ENCODE assay signal across 8 cellular contexts in the genomic region with DNA sequence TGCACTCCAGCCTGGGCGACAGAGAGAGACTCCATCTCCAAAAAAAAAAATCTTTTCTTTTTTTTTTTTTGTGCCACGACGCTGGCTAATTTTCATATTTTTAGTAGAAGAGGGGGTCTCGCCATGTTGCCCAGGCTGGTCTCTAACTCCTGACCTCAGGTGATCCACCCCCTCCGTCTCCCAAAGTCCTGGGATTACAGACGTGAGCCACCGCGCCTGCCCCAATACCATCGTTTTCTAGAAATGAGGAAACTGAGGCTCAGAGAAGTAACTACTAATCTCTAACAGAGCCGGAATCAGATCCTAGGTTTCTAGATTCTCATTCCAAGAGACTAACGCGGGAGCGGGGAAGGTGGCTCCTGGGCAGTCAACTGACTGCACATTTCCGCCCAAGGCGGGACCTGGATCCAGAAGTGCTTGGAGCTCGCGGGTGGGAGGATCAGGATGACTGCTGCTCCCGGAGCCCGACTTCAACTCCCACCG. TPM values are rescaled to one million over a fixed set of nuclear protein-coding genes. Genes with fewer than 3 reads are reported as not detected.
DNase-seq lines count a peak whose midpoint lies in the region; TF ChIP-seq lines count a peak whose summit lies in the region.

No MANE protein-coding gene starts in this region.

- peak overlapping the region; percentile 78 for H3K27ac ChIP-seq in OCI-LY3 (ENCODE audit: low read length)
- H3K27ac ChIP-seq in ectodermal cell (ENCODE audit: insufficient read depth, low read depth, low read length, poor library complexity, severe bottlenecking): peak overlapping the region; percentile 41
- H3K27ac ChIP-seq in muscle layer of colon (ENCODE audit: low read depth, low read length): peak overlapping the region; percentile 80

- H2AFZ ChIP-seq in OCI-LY3 (ENCODE audit: low read depth, low read length): peak overlapping the region; percentile 67

- H4K20me1 ChIP-seq in OCI-LY3 (ENCODE audit: insufficient read depth, low read length): no peaks in the 10 kb centered on the region

- H3K9ac ChIP-seq in OCI-LY3 (ENCODE audit: low read length): peak overlapping the region; percentile 66
- peak overlapping the region; percentile 61 for H3K9ac ChIP-seq in muscle layer of colon (ENCODE audit: low read length)

- H3K4me3 ChIP-seq in OCI-LY3 (ENCODE audit: low read length) (peak overlapping the region; percentile 78), ectodermal cell (ENCODE audit: insufficient read depth, low read depth, low read length) (peak overlapping the region; percentile 66), muscle layer of colon (ENCODE audit: low read depth in 1 of 2, low read length in 2 of 2) (peak overlapping the region; percentile 81 to 85)

- H3K4me2 ChIP-seq in OCI-LY3 (ENCODE audit: low read length): peak overlapping the region; percentile 81

- peak; percentile 67 for DNase-seq in DMS79 (lab: John Stamatoyannopoulos, UW)
- peak; percentile 43 for DNase-seq in H4 (ENCODE audit: low spot score)
- DNase-seq in T-helper 9 cell: no peak
- no peak for DNase-seq in stimulated activated naive CD4-positive, alpha-beta T cell treated with Interleukin-2 at 50 U/mL for 16 hours (lab: John Stamatoyannopoulos, UW)
- no peak for DNase-seq in ecto neural progenitor cell (ENCODE audit: low spot score)

- H3K36me3 ChIP-seq in OCI-LY3 (replicated peaks; ENCODE audit: low read depth, low read length) (no peaks in the 10 kb centered on the region), ectodermal cell (ENCODE audit: control insufficient read depth, insufficient read depth, low read length) (no peaks in the 10 kb centered on the region), muscle layer of colon (ENCODE audit: insufficient read depth, low read length) (no peaks in the 10 kb centered on the region)

- no peak for TF ChIP-seq CTCF in OCI-LY3 (IDR thresholded peaks at IDR 0.05; ENCODE audit: low read depth, low read length)

- 2% methylated on average over 20 of the region's 20 CpGs for WGBS in ectodermal cell, 2 experiments

- H3K79me2 ChIP-seq in OCI-LY3 (ENCODE audit: low read length): no peaks in the 10 kb centered on the region

- H3K4me1 ChIP-seq in OCI-LY3 (ENCODE audit: low read length) (peaks cover 8% of the 10 kb centered on the region), ectodermal cell (ENCODE audit: control insufficient read depth, insufficient read depth, low read length) (no peaks in the 10 kb centered on the region), muscle layer of colon (ENCODE audit: insufficient read depth, low read length) (peaks cover 11% of the 10 kb centered on the region)

- H3K9me3 ChIP-seq in OCI-LY3 (ENCODE audit: insufficient read depth, low read length): no peaks in the 10 kb centered on the region
- no peaks in the 10 kb centered on the region for H3K9me3 ChIP-seq in ectodermal cell (ENCODE audit: control insufficient read depth, low read length)
- no peaks in the 10 kb centered on the region for H3K9me3 ChIP-seq in muscle layer of colon (ENCODE audit: low read length)

- H3K27me3 ChIP-seq in OCI-LY3 (ENCODE audit: low read depth, low read length): no peaks in the 10 kb centered on the region
- peaks cover 29% of the 10 kb centered on the region for H3K27me3 ChIP-seq in ectodermal cell (ENCODE audit: control insufficient read depth, insufficient read depth, low read length, poor library complexity, severe bottlenecking)
- H3K27me3 ChIP-seq in muscle layer of colon (ENCODE audit: control insufficient read depth in 1 of 2, insufficient read depth in 2 of 2, low read length in 2 of 2): no peaks in the 10 kb centered on the region

RNA-seq across cellular contexts. Expression of a gene that starts 13.6 kb away (rescaled TPM):
- total RNA-seq in H4 (2014; rRNA removed; shearing (Covaris generic)): 6.5 and 8.5 TPM in 2 replicates
- polyA plus RNA-seq in ectodermal cell (2013, experiment 1 of 4): 9.5 TPM
- 8.1 TPM for polyA plus RNA-seq in ectodermal cell (2013, experiment 2 of 4)
- polyA plus RNA-seq in ectodermal cell (2013, experiment 3 of 4): 10.0 TPM
- polyA plus RNA-seq in ectodermal cell (2013, experiment 4 of 4): 10.0 TPM

RNA-seq across cellular contexts. Expression of a gene that starts 27.8 kb away (rescaled TPM):
- total RNA-seq in H4 (2014; rRNA removed; shearing (Covaris generic)): 5.6 and 6.1 TPM in 2 replicates
- 30.3 TPM for polyA plus RNA-seq in ectodermal cell (2013, experiment 1 of 4)
- polyA plus RNA-seq in ectodermal cell (2013, experiment 2 of 4): 26.9 TPM
- polyA plus RNA-seq in ectodermal cell (2013, experiment 3 of 4): 25.6 TPM
- polyA plus RNA-seq in ectodermal cell (2013, experiment 4 of 4): 26.8 TPM

RNA-seq across cellular contexts. Expression of a gene that starts 36.4 kb away (rescaled TPM):
- 71.6 and 77.4 TPM in 2 replicates for total RNA-seq in H4 (2014; rRNA removed; shearing (Covaris generic))
- polyA plus RNA-seq in ectodermal cell (2013, experiment 1 of 4): 15.2 TPM
- 13.3 TPM for polyA plus RNA-seq in ectodermal cell (2013, experiment 2 of 4)
- polyA plus RNA-seq in ectodermal cell (2013, experiment 3 of 4): 12.4 TPM
- polyA plus RNA-seq in ectodermal cell (2013, experiment 4 of 4): 16.6 TPM

RNA-seq across cellular contexts. Expression of a gene that starts 50.6 kb away (rescaled TPM):
- 15.2 and 16.3 TPM in 2 replicates for total RNA-seq in H4 (2014; rRNA removed; shearing (Covaris generic))
- polyA plus RNA-seq in ectodermal cell (2013, experiment 1 of 4): 47.7 TPM
- polyA plus RNA-seq in ectodermal cell (2013, experiment 2 of 4): 45.8 TPM
- polyA plus RNA-seq in ectodermal cell (2013, experiment 3 of 4): 35.1 TPM
- 37.3 TPM for polyA plus RNA-seq in ectodermal cell (2013, experiment 4 of 4)

RNA-seq across cellular contexts. Expression of a gene that starts 56.5 kb away (rescaled TPM):
- 7.0 and 8.3 TPM in 2 replicates for total RNA-seq in H4 (2014; rRNA removed; shearing (Covaris generic))
- polyA plus RNA-seq in ectodermal cell (2013, experiment 1 of 4): 0.83 TPM
- 1.00 TPM for polyA plus RNA-seq in ectodermal cell (2013, experiment 2 of 4)
- polyA plus RNA-seq in ectodermal cell (2013, experiment 3 of 4): 0.75 TPM
- polyA plus RNA-seq in ectodermal cell (2013, experiment 4 of 4): 0.77 TPM

Comparison
In these comparisons a context has a peak if more than half of its experiments do, and no peak if none do; other contexts are left out.
1. DNase-seq: peak in DMS79 (single experiment) and H4 (single experiment); none in T-helper 9 cell (single experiment), stimulated activated naive CD4-positive, alpha-beta T cell treated with Interleukin-2 at 50 U/mL for 16 hours (single experiment) and ecto neural progenitor cell (single experiment).
2. Peak in every context shown above with its lines, with median percentiles within 50 percentile points of each other: H3K27ac ChIP-seq and H3K4me3 ChIP-seq.